In the genomic region with DNA sequence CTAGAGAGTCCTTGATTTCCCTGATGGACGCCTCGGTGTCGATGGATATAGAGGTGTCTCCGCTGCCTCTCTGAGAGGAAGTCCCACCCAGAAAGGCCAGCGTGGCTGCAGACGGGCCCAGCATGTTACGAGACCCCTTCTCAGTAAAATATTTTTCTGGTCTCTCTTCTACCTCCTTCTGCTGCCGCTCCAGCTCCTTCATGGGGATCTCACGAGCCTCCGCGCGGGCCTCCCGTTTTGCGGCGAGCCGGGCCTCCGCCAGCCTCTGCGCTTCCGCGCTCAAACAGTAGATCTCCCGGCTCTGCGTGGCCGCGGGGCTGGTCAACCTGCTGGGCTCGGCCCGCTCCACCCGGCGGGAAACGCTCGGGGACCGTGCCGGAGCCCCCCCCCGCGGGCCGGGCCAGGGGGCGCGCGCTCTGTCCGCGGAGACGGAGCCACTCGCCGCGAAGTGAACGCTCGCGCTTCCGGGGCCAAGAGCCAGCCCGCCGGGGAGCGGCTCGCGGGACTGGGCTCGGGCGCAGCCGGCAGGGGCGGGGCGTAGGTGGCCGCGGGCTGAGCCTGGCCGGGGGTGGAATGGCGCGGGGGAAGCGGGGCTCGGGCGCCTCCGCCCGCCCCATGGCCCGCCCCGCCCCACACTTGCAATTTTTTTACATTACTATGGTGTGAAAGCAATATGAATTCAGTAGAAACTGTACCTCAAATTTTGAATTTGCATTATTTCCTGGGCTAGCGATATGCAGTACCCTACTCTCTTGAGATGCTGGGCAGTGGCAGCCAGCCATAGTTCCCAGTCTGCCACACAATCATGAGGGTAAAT, we compare ENCODE assay signal across 8 cellular contexts. TPM values are rescaled to one million over a fixed set of nuclear protein-coding genes. Genes with fewer than 3 reads are reported as not detected.
A peak's percentile ranks its signal among the peaks of the same experiment; 100 is the strongest.
DNase-seq lines count a peak whose midpoint lies in the region; ATAC-seq, FAIRE-seq and TF ChIP-seq lines count a peak whose summit lies in the region.

No MANE protein-coding gene starts in this region.

- H3K4me1 ChIP-seq in endothelial cell of umbilical vein (ENCODE audit: control insufficient read depth, extremely low read depth, insufficient read depth, low read length) (no peaks in the 10 kb centered on the region), mononuclear cell (ENCODE audit: insufficient read depth, low read length) (peaks cover 8% of the 10 kb centered on the region)

- DNase-seq in AG08395 (ENCODE audit: low spot score) = peak; percentile 84
- peak; percentile 32 for DNase-seq in NCI-H446 treated with DMSO at 0.1 percent for 48 hours (lab: John Stamatoyannopoulos, UW)
- DNase-seq in activated CD8-positive, alpha-beta memory T cell treated with anti-CD3 and anti-CD28 coated beads, Interleukin-2, amount 50 U/mL, for 1 hour (ENCODE audit: extremely low read depth) = peak; percentile 13
- DNase-seq in endothelial cell of umbilical vein (ENCODE audit: low read depth, low spot score) = peak; percentile 58
- DNase-seq in stimulated activated CD8-positive, alpha-beta memory T cell treated with anti-CD3 and anti-CD28 coated beads, Interleukin-2, amount 100 ng/mL, for 48 hours (ENCODE audit: low read depth in 2 of 2) = peak; percentile 45 to 60

- peak; percentile 30 for TF ChIP-seq POLR2A in endothelial cell of umbilical vein (IDR thresholded peaks at IDR 0.05; ENCODE audit: low read depth, low read length)

- H3K9me3 ChIP-seq in endothelial cell of umbilical vein (replicated peaks; ENCODE audit: control insufficient read depth, insufficient read depth, low read length) (no peaks in the 10 kb centered on the region), mononuclear cell (ENCODE audit: low read depth, low read length) (no peaks in the 10 kb centered on the region)

- TSS peak; percentile 54 for BruUV-seq in endothelial cell of umbilical vein (replicated peaks; lab: Mats Ljungman, UMichigan)

- H2AFZ ChIP-seq in endothelial cell of umbilical vein (ENCODE audit: low read depth, low read length) = peak overlapping the region; percentile 64

- H3K27ac ChIP-seq in endothelial cell of umbilical vein (ENCODE audit: insufficient read depth, low read depth, low read length) = no peak overlapping the region

- CTCF ChIA-PET in endothelial cell of umbilical vein (lab: Charles Lee) = interaction anchor here (0.9 to 1.5 kb wide), 2 partner anchors 10 to 11 kb away, joined by 3 to 8 read pairs; no protein-coding TSS in a partner anchor

- FAIRE-seq in endothelial cell of umbilical vein (lab: Jason Lieb, UNC) = peak; percentile 46

- no peaks in the 10 kb centered on the region for H4K20me1 ChIP-seq in endothelial cell of umbilical vein (replicated peaks; ENCODE audit: control insufficient read depth, extremely low read depth, insufficient read depth, low read length)

- no peaks in the 10 kb centered on the region for H3K9me1 ChIP-seq in endothelial cell of umbilical vein (replicated peaks; ENCODE audit: control insufficient read depth, extremely low read depth, insufficient read depth, low read length)

- no peaks in the 10 kb centered on the region for H3K36me3 ChIP-seq in endothelial cell of umbilical vein (ENCODE audit: control insufficient read depth in 2 of 2, extremely low read depth in 1 of 2, insufficient read depth in 2 of 2, low read length in 2 of 2)

- H3K79me2 ChIP-seq in endothelial cell of umbilical vein (ENCODE audit: control insufficient read depth, insufficient read depth, low read length) = no peaks in the 10 kb centered on the region

- no peak for TF ChIP-seq CTCF in endothelial cell of umbilical vein (IDR thresholded peaks at IDR 0.05; ENCODE audit: extremely low read depth in 1 of 2, insufficient read depth in 1 of 2, low read depth in 1 of 2, low read length in 2 of 2)

- POLR2A ChIA-PET in endothelial cell of umbilical vein (lab: Charles Lee) = no interaction called here

- dilution Hi-C loops in endothelial cell of umbilical vein (cut with MboI; ENCODE audit: extremely low pct_ligation_motif_present, low sequenced_read_pairs) = no loop called here

- peak overlapping the region; percentile 57 for H3K9ac ChIP-seq in endothelial cell of umbilical vein (replicated peaks; ENCODE audit: extremely low read depth, insufficient read depth, low read length)

- H3K27me3 ChIP-seq in endothelial cell of umbilical vein (ENCODE audit: control insufficient read depth in 2 of 2, insufficient read depth in 2 of 2, low read length in 2 of 2) (no peaks in the 10 kb centered on the region), mononuclear cell (ENCODE audit: insufficient read depth, low read length) (no peaks in the 10 kb centered on the region)

- peak; percentile 69 for ATAC-seq in GM18858 (IDR thresholded peaks at IDR 0.05; ENCODE audit: unreplicated experiment)
- ATAC-seq in HG03064 (IDR thresholded peaks at IDR 0.05; ENCODE audit: low read depth, unreplicated experiment) = peak; percentile 81

- intact Hi-C loops in endothelial cell of umbilical vein (cut with micrococcal nuclease) = no loop called here

- peak overlapping the region; percentile 78 for H3K4me2 ChIP-seq in endothelial cell of umbilical vein (ENCODE audit: insufficient read depth, low read length)

- H3K4me3 ChIP-seq in endothelial cell of umbilical vein (replicated peaks in 1 of 3; ENCODE audit: insufficient read depth in 1 of 3, low read depth in 1 of 3, low read length in 3 of 3) (peak overlapping the region; percentile 13 to 56 (median 44)), mononuclear cell (ENCODE audit: low read length) (peak overlapping the region; percentile 44)

TF ChIP-seq in endothelial cell of umbilical vein, 7 proteins besides CTCF, POLR2A, EP300 and RAD21:
- no peak for TF ChIP-seq JUN (IDR thresholded peaks at IDR 0.05; ENCODE audit: borderline replicate concordance, insufficient read depth, insufficient read length, low read depth)
- TF ChIP-seq POLR2AphosphoS5 (IDR thresholded peaks at IDR 0.05; ENCODE audit: insufficient read depth, low read depth, low read length) = peak; percentile 62
- no peak for TF ChIP-seq EZH2 (IDR thresholded peaks at IDR 0.05; ENCODE audit: borderline replicate concordance, low read depth, low read length, severe bottlenecking)

RNA-seq across cellular contexts. Expression of a gene that starts 10.2 kb away (rescaled TPM):
- 1.7 and 2.3 TPM in 2 replicates for total RNA-seq in endothelial cell of umbilical vein
- polyA plus RNA-seq in endothelial cell of umbilical vein = 1.1 and 1.2 TPM in 2 replicates
- polyA plus RNA-seq in endothelial cell of umbilical vein (2011; cell fraction: cytosol; rRNA removed) = 0.87 and 1.0 TPM in 2 replicates
- polyA plus RNA-seq in endothelial cell of umbilical vein (2011; cell fraction: nucleus; rRNA removed) = 7.3 and 8.3 TPM in 2 replicates
- 2.5 and 2.8 TPM in 2 replicates for polyA plus RNA-seq in endothelial cell of umbilical vein (2012)
- polyA minus RNA-seq in endothelial cell of umbilical vein = 1.9 TPM in 2 replicates
- polyA minus RNA-seq in endothelial cell of umbilical vein (2011; cell fraction: cytosol; rRNA and poly(A)+ RNA removed) = not detected
- polyA minus RNA-seq in endothelial cell of umbilical vein (2011; cell fraction: nucleus; rRNA and poly(A)+ RNA removed) = 5.0 and 7.1 TPM in 2 replicates
- total RNA-seq in mononuclear cell = 0.31 TPM

Comparison
In these comparisons a context has a peak if more than half of its experiments do, and no peak if none do; other contexts are left out.
1. DNase-seq: peak in every context shown above with its lines; median percentile 84 in AG08395; 58 in endothelial cell of umbilical vein; 52 in stimulated activated CD8-positive, alpha-beta memory T cell treated with anti-CD3 and anti-CD28 coated beads, Interleukin-2, amount 100 ng/mL, for 48 hours; 32 in NCI-H446 treated with DMSO at 0.1 percent for 48 hours; 13 in activated CD8-positive, alpha-beta memory T cell treated with anti-CD3 and anti-CD28 coated beads, Interleukin-2, amount 50 U/mL, for 1 hour.